In genomic region chr3:152258448-152259302, GRCh38 we compare ENCODE assay signal across 8 cellular contexts. TPM values are rescaled to one million over a fixed set of nuclear protein-coding genes. Genes with fewer than 3 reads are reported as not detected.
DNase-seq lines count a peak whose midpoint lies in the region; ATAC-seq and TF ChIP-seq lines count a peak whose summit lies in the region.

No MANE protein-coding gene starts in this region.

- peak in 1 of 4 donors; percentile 34 for TF ChIP-seq POLR2A in upper lobe of left lung (IDR thresholded peaks at IDR 0.05)

- TF ChIP-seq CTCF in upper lobe of left lung (IDR thresholded peaks at IDR 0.05), result no peak

- DNase-seq in ELR (ENCODE audit: low read depth) (peak; percentile 98), T-helper 1 cell (peak; percentile 25 to 86 (median 44)), mucosa of gallbladder (ENCODE audit: low spot score) (peak; percentile 50), upper lobe of left lung (peak in 1 of 2 donors; percentile 83), NCI-H2029 treated with DMSO at 0.1 percent for 48 hours (lab: John Stamatoyannopoulos, UW) (no peak), DMS153 (lab: John Stamatoyannopoulos, UW) (no peak)
- DNase-seq in central memory CD4-positive, alpha-beta T cell, result peak; percentile 58

- H3K4me3 ChIP-seq in upper lobe of left lung, result no peak overlapping the region

- 16 to 34% methylated on average over 6 of the region's 6 CpGs for WGBS in upper lobe of left lung, 2 donors

- H3K27ac ChIP-seq in upper lobe of left lung, result peak overlapping the region; percentile 6 to 62 (median 46)

- H3K4me1 ChIP-seq in upper lobe of left lung, result peaks cover 5 to 22% (median 19%) of the 10 kb centered on the region in 4 donors

- no peaks in the 10 kb centered on the region for H3K36me3 ChIP-seq in upper lobe of left lung

- ATAC-seq in HG03159 (IDR thresholded peaks at IDR 0.05; ENCODE audit: unreplicated experiment) (peak; percentile 46), upper lobe of left lung (ENCODE audit: low FRiP score in 2 of 2) (peak; percentile 90)

- H3K27me3 ChIP-seq in upper lobe of left lung, result no peaks in the 10 kb centered on the region

- TF ChIP-seq EP300 in upper lobe of left lung (IDR thresholded peaks at IDR 0.05), result peak in 2 of 4 donors; percentile 38 to 63

- no peaks in the 10 kb centered on the region for H3K9me3 ChIP-seq in upper lobe of left lung

RNA-seq across cellular contexts. Expression of gene MBNL1, which starts 10.1 kb away (rescaled TPM):
- 223 TPM for total RNA-seq in mucosa of gallbladder
- 100 to 1,000 TPM; 231 to 506 (median 357) TPM for total RNA-seq in upper lobe of left lung

Comparison
In these comparisons a context has a peak if more than half of its experiments do, and no peak if none do; other contexts are left out.
1. DNase-seq: peak in ELR (single experiment), T-helper 1 cell (5 of 5), central memory CD4-positive, alpha-beta T cell (single experiment) and mucosa of gallbladder (single experiment); none in NCI-H2029 treated with DMSO at 0.1 percent for 48 hours (single experiment) and DMS153 (single experiment).